Comparison of ENCODE assay signal across 18 cellular contexts in the genomic region with DNA sequence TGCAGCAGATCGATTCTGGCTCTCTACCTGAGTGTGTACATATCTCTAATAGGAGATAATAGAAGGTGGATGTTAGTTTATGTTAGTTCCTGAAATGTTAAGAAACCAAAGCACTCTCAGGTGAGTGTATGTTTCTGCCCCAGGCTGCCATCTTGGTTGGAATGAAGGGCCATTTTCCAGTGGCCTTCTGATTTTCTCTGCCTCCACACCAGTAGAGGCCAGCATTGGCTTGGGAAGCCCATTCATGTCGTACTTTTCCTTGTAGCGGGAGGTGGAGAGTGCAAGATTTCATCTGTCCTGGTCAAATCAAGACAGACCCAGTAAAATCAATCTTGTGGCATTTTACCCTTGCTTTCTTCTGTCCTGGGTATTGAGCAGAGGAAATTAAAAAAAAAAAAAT.
"Had no signal": no experiment of that assay in that cellular context is flagged by ENCODE, and none has a peak within 500 bp of the region (broad histone marks: within the 10 kb centered on the region; RNA-seq: fewer than 3 reads in every experiment).

No MANE protein-coding gene starts in this region.

- H3K4me3 Mint-ChIP-seq: activated CD8-positive, alpha-beta memory T cell treated with anti-CD3 and anti-CD28 coated beads, Interleukin-2, amount 10 ng/mL, durations not matched to agents 7 days and 5 days; activated naive CD8-positive, alpha-beta T cell treated with anti-CD3 and anti-CD28 coated beads for 36 hours; activated T-cell treated with anti-CD3 and anti-CD28 coated beads, Interleukin-2, amount 50 U/mL, for 24 hours; effector memory CD8-positive, alpha-beta T cell; stimulated activated effector memory CD8-positive, alpha-beta T cell treated with anti-CD3 and anti-CD28 coated beads, Interleukin-12 subunit alpha, Interleukin-12 subunit beta, amount 100 ng/mL, for 72 hours had no signal

- ATAC-seq: activated CD8-positive, alpha-beta memory T cell treated with anti-CD3 and anti-CD28 coated beads, Interleukin-2, amount 10 ng/mL, durations not matched to agents 7 days and 5 days; effector memory CD8-positive, alpha-beta T cell; left colon; stimulated activated effector memory CD8-positive, alpha-beta T cell treated with anti-CD3 and anti-CD28 coated beads, Interleukin-12 subunit alpha, Interleukin-12 subunit beta, amount 100 ng/mL, for 72 hours had no signal

- H3K27ac ChIP-seq: ascending aorta, right atrium auricular region, thyroid gland, uterus had no signal

- H3K36me3 ChIP-seq: ascending aorta, right atrium auricular region, thyroid gland, uterus had no signal

- H3K36me3 Mint-ChIP-seq: activated CD8-positive, alpha-beta memory T cell treated with anti-CD3 and anti-CD28 coated beads, Interleukin-2, amount 10 ng/mL, durations not matched to agents 7 days and 5 days; activated naive CD8-positive, alpha-beta T cell treated with anti-CD3 and anti-CD28 coated beads for 36 hours; stimulated activated effector memory CD8-positive, alpha-beta T cell treated with anti-CD3 and anti-CD28 coated beads, Interleukin-12 subunit alpha, Interleukin-12 subunit beta, amount 100 ng/mL, for 72 hours had no signal

- H3K4me2 ChIP-seq: smooth muscle cell had no signal

- H3K27ac Mint-ChIP-seq: activated CD8-positive, alpha-beta memory T cell treated with anti-CD3 and anti-CD28 coated beads, Interleukin-2, amount 10 ng/mL, durations not matched to agents 7 days and 5 days; activated naive CD8-positive, alpha-beta T cell treated with anti-CD3 and anti-CD28 coated beads for 36 hours; activated T-cell treated with anti-CD3 and anti-CD28 coated beads, Interleukin-2, amount 50 U/mL, for 24 hours; effector memory CD8-positive, alpha-beta T cell; stimulated activated effector memory CD8-positive, alpha-beta T cell treated with anti-CD3 and anti-CD28 coated beads, Interleukin-12 subunit alpha, Interleukin-12 subunit beta, amount 100 ng/mL, for 72 hours had no signal

- DNase-seq: activated CD4-positive, alpha-beta T cell treated with anti-CD3 and anti-CD28 coated beads for 1 hour; activated CD4-positive, alpha-beta T cell treated with anti-CD3 and anti-CD28 coated beads, Interleukin-2, amount 50 U/mL, for 48 hours; activated CD8-positive, alpha-beta memory T cell treated with anti-CD3 and anti-CD28 coated beads, Interleukin-2, amount 10 ng/mL, durations not matched to agents 7 days and 5 days; activated effector memory CD4-positive, alpha-beta T cell treated with anti-CD3 and anti-CD28 coated beads, Interleukin-2, amount 50 U/mL, for 16 hours; activated naive CD8-positive, alpha-beta T cell treated with anti-CD3 and anti-CD28 coated beads for 36 hours; activated T-cell treated with anti-CD3 and anti-CD28 coated beads, Interleukin-2, amount 50 U/mL, for 24 hours; effector memory CD8-positive, alpha-beta T cell; erythroblast; glutamatergic neuron; left colon; T-helper 9 cell; thyroid gland; uterus had no signal

- H3K4me3 ChIP-seq: ascending aorta, lung, right atrium auricular region, smooth muscle cell, thyroid gland, uterus had no signal

- H3K4me1 ChIP-seq: ascending aorta, right atrium auricular region, thyroid gland had no signal

- H3K27me3 ChIP-seq: ascending aorta, right atrium auricular region, thyroid gland, uterus had no signal

- H3K4me1 Mint-ChIP-seq: activated CD8-positive, alpha-beta memory T cell treated with anti-CD3 and anti-CD28 coated beads, Interleukin-2, amount 10 ng/mL, durations not matched to agents 7 days and 5 days; activated naive CD8-positive, alpha-beta T cell treated with anti-CD3 and anti-CD28 coated beads for 36 hours; stimulated activated effector memory CD8-positive, alpha-beta T cell treated with anti-CD3 and anti-CD28 coated beads, Interleukin-12 subunit alpha, Interleukin-12 subunit beta, amount 100 ng/mL, for 72 hours had no signal

- H3K9me3 Mint-ChIP-seq: activated T-cell treated with anti-CD3 and anti-CD28 coated beads, Interleukin-2, amount 50 U/mL, for 24 hours; effector memory CD8-positive, alpha-beta T cell had no signal

- H3K9me3 ChIP-seq: ascending aorta, right atrium auricular region, thyroid gland, uterus had no signal
